In the genomic region with DNA sequence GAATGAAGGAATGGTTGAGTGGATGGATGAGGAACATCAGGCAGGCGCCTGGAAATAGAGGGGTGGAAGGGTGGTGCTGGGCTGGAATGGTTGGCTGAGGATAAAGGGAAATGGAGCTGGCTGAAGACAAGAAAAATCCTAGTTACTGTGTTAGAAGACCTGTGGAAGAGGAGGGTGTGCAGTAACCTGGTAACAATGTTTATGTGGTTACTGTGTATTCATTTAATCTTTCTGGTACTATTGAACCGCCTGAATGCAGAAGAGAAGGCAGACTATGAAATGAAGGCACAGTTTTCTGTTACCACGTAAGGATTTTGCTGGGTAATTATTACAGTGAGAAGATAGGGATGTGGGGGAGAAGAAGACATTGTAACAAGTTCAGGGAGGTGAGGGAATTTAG, we compare ENCODE assay signal across 21 cellular contexts.
DNase-seq lines count a peak whose midpoint lies in the region; ATAC-seq, FAIRE-seq and TF ChIP-seq lines count a peak whose summit lies in the region.
"Had no signal": no experiment of that assay in that cellular context is flagged by ENCODE, and none has a peak within 500 bp of the region (broad histone marks: within the 10 kb centered on the region; RNA-seq: fewer than 3 reads in every experiment).

No MANE protein-coding gene starts in this region.

- FAIRE-seq in H1 (lab: Jason Lieb, UNC) = no peak
- FAIRE-seq: RCC 7860, small intestine, TTC549 had no signal

- no peak overlapping the region for H3K4me3 ChIP-seq in H1 (ENCODE audit: extremely low read depth in 1 of 4, insufficient read depth in 2 of 4, low read depth in 3 of 4, low read length in 4 of 4)
- no peak overlapping the region for H3K4me3 ChIP-seq in HAP-1
- H3K4me3 ChIP-seq: adrenal gland, prostate gland had no signal

- no peak for DNase-seq in activated CD4-positive, alpha-beta T cell treated with anti-CD3 and anti-CD28 coated beads for 36 hours
- no peak for DNase-seq in activated CD4-positive, alpha-beta T cell treated with anti-CD3 and anti-CD28 coated beads, Interleukin-2, amount 50 U/mL, for 4 hours
- peak; percentile 12 for DNase-seq in RPMI8226
- no peak for DNase-seq in H1 (ENCODE audit: low read depth in 1 of 2, low spot score in 2 of 2)
- DNase-seq in progenitor cell of endocrine pancreas (ENCODE audit: low spot score, unreplicated experiment) = no peak
- no peak for DNase-seq in HAP-1 (ENCODE audit: low spot score in 2 of 2)
- no peak for DNase-seq in HK-2 (ENCODE audit: unreplicated experiment)
- no peak for DNase-seq in erythroblast (lab: John Stamatoyannopoulos, UW)
- DNase-seq: activated T-cell treated with anti-CD3 and anti-CD28 coated beads, Interleukin-2, amount 50 U/mL, for 4 hours; adrenal gland; cerebellar nuclear complex; DMS79 treated with DMSO at 0.1 percent for 48 hours; KG1; NCI-H1048; NCI-H2107; small intestine had no signal

- no peak for TF ChIP-seq EP300 in H1 (IDR thresholded peaks at IDR 0.05; ENCODE audit: borderline replicate concordance in 1 of 2, low read depth in 2 of 2, low read length in 2 of 2)

- no peak overlapping the region for H3K4me3 Mint-ChIP-seq in activated CD4-positive, alpha-beta T cell treated with anti-CD3 and anti-CD28 coated beads for 36 hours
- no peak overlapping the region for H3K4me3 Mint-ChIP-seq in progenitor cell of endocrine pancreas (ENCODE audit: low read depth)
- H3K4me3 Mint-ChIP-seq: activated T-cell treated with anti-CD3 and anti-CD28 coated beads, Interleukin-2, amount 50 U/mL, for 4 hours; nephron had no signal

- in situ Hi-C loops in HAP-1 (cut with MboI; ENCODE audit: low sequenced_read_pairs) = no loop called here

- H2BK12ac ChIP-seq in H1 (ENCODE audit: low read depth, low read length) = 0 out of 2 replicates have a peak overlapping the region, but pooled peaks have one; percentile 41

- H3K9me3 ChIP-seq in H1 (ENCODE audit: insufficient read depth in 2 of 2, low read depth in 1 of 2, low read length in 1 of 2) = no peaks in the 10 kb centered on the region
- H3K9me3 ChIP-seq in HAP-1 = no peaks in the 10 kb centered on the region
- H3K9me3 ChIP-seq: adrenal gland, prostate gland had no signal

- peak overlapping the region; percentile 51 for H3K27ac Mint-ChIP-seq in activated CD4-positive, alpha-beta T cell treated with anti-CD3 and anti-CD28 coated beads for 36 hours
- H3K27ac Mint-ChIP-seq in progenitor cell of endocrine pancreas = peak overlapping the region; percentile 7
- H3K27ac Mint-ChIP-seq: nephron had no signal

- no peak overlapping the region for H4K5ac ChIP-seq in H1 (ENCODE audit: insufficient read length, low read depth, low read length)

- no peak overlapping the region for H2BK5ac ChIP-seq in H1 (ENCODE audit: low read depth, low read length)

- H3K18ac ChIP-seq in H1 (ENCODE audit: extremely low read depth, low read length) = peak overlapping the region; percentile 7; the same call in 1 of the 2 replicates

- H3K56ac ChIP-seq in H1 (replicated peaks; ENCODE audit: insufficient read length, low read depth, low read length) = no peak overlapping the region

- POLR2A ChIA-PET in activated CD4-positive, alpha-beta T cell treated with anti-CD3 and anti-CD28 coated beads for 36 hours (lab: Charles Lee) = no interaction called here
- POLR2A ChIA-PET in H1 (lab: Charles Lee; ENCODE audit: partially characterized antibody) = interaction anchor here (0.6 to 1.5 kb wide), 3 partner anchors 9 to 17 kb away, joined by 3 to 4 read pairs (median 3); no protein-coding TSS in a partner anchor

- no peak overlapping the region for H2BK15ac ChIP-seq in H1 (ENCODE audit: low read length)

- CTCF ChIA-PET in activated CD4-positive, alpha-beta T cell treated with anti-CD3 and anti-CD28 coated beads for 36 hours (lab: Charles Lee) = no interaction called here
- CTCF ChIA-PET in H1 (lab: Charles Lee; ENCODE audit: partially characterized antibody) = interaction anchor here (0.8 to 1.5 kb wide), 5 partner anchors 13 to 268 kb away, joined by 3 to 4 read pairs (median 3); no protein-coding TSS in a partner anchor

- no peaks in the 10 kb centered on the region for H3K27me3 Mint-ChIP-seq in activated CD4-positive, alpha-beta T cell treated with anti-CD3 and anti-CD28 coated beads for 36 hours
- H3K27me3 Mint-ChIP-seq in progenitor cell of endocrine pancreas = no peaks in the 10 kb centered on the region

- no peak overlapping the region for H3K9ac ChIP-seq in H1 (replicated peaks in 1 of 4; ENCODE audit: extremely low read depth in 1 of 4, low read depth in 3 of 4, low read length in 3 of 4)

- H3K36me3 Mint-ChIP-seq in activated CD4-positive, alpha-beta T cell treated with anti-CD3 and anti-CD28 coated beads for 36 hours (ENCODE audit: low read depth) = peaks cover 21% of the 10 kb centered on the region
- H3K36me3 Mint-ChIP-seq in progenitor cell of endocrine pancreas (ENCODE audit: insufficient read depth) = peaks cover 6% of the 10 kb centered on the region

- no peak overlapping the region for H3K14ac ChIP-seq in H1 (ENCODE audit: insufficient read length)

- H3K27ac ChIP-seq in H1 (ENCODE audit: low read depth, low read length) = no peak overlapping the region
- H3K27ac ChIP-seq: adrenal gland, foreskin keratinocyte, prostate gland had no signal

- peaks cover 0 to 85% of the 10 kb centered on the region in 2 experiments; a peak in 3 of 4 replicates for H3K79me2 ChIP-seq in H1 (ENCODE audit: control insufficient read depth in 1 of 2, insufficient read depth in 2 of 2, low read length in 2 of 2)

- peak overlapping the region; percentile 2 for H4K91ac ChIP-seq in H1 (replicated peaks; ENCODE audit: insufficient read length, low read length)

- peak overlapping the region; percentile 55 for H2BK20ac ChIP-seq in H1 (ENCODE audit: low read length)

- no peaks in the 10 kb centered on the region for H3K9me3 Mint-ChIP-seq in activated CD4-positive, alpha-beta T cell treated with anti-CD3 and anti-CD28 coated beads for 36 hours (ENCODE audit: low read depth)
- H3K9me3 Mint-ChIP-seq in progenitor cell of endocrine pancreas (ENCODE audit: low read depth) = no peaks in the 10 kb centered on the region
- H3K9me3 Mint-ChIP-seq: activated T-cell treated with anti-CD3 and anti-CD28 coated beads, Interleukin-2, amount 50 U/mL, for 4 hours; nephron had no signal

- H3K36me3 ChIP-seq in H1 (ENCODE audit: control insufficient read depth in 2 of 4, insufficient read depth in 4 of 4, low read length in 3 of 4) (no peaks in the 10 kb centered on the region), HAP-1 (replicated peaks) (no peaks in the 10 kb centered on the region)
- H3K36me3 ChIP-seq: adrenal gland, prostate gland had no signal

- no peak overlapping the region for H3K4me2 ChIP-seq in H1 (ENCODE audit: insufficient read depth in 1 of 2, low read depth in 2 of 2, low read length in 2 of 2)

- H3K27me3 ChIP-seq in H1 (replicated peaks in 1 of 4; ENCODE audit: control insufficient read depth in 3 of 4, extremely low read depth in 1 of 4, insufficient read depth in 3 of 4, low read length in 3 of 4) = no peaks in the 10 kb centered on the region
- H3K27me3 ChIP-seq in HAP-1 (ENCODE audit: low read depth) = no peaks in the 10 kb centered on the region
- H3K27me3 ChIP-seq: adrenal gland, foreskin keratinocyte had no signal

- intact Hi-C loops in activated CD4-positive, alpha-beta T cell treated with anti-CD3 and anti-CD28 coated beads for 36 hours (cut with DNase I, micrococcal nuclease) = no loop called here

- H2AK5ac ChIP-seq in H1 (ENCODE audit: low read depth, low read length) = 0 out of 2 replicates have a peak overlapping the region, but pooled peaks have one; percentile 16

- peaks cover 4 to 27% (median 23%) of the 10 kb centered on the region in 4 experiments for H3K4me1 ChIP-seq in H1 (replicated peaks in 1 of 4; ENCODE audit: control insufficient read depth in 3 of 4, insufficient read depth in 4 of 4, low read length in 3 of 4)
- peaks cover 2% of the 10 kb centered on the region for H3K4me1 ChIP-seq in HAP-1
- H3K4me1 ChIP-seq: prostate gland had no signal

- 91% methylated on average over 3 of the region's 3 CpGs; no CpG with 5 or more reads in 1 of the 2 experiments for WGBS in H1 (ENCODE audit: extremely low coverage in 1 of 2, insufficient coverage in 1 of 2, insufficient read length in 1 of 2, insufficient replicate concordance in 2 of 2, low coverage in 1 of 2, low lambda C conversion rate in 2 of 2, missing lambda C conversion rate in 1 of 2), 2 experiments

- no peak overlapping the region for H3K4ac ChIP-seq in H1 (replicated peaks; ENCODE audit: insufficient read length, low read depth, low read length)

- ATAC-seq in activated CD4-positive, alpha-beta T cell treated with anti-CD3 and anti-CD28 coated beads for 36 hours = peak; percentile 18
- ATAC-seq: activated T-cell treated with anti-CD3 and anti-CD28 coated beads, Interleukin-2, amount 50 U/mL, for 4 hours had no signal

- no peak for TF ChIP-seq RAD21 in H1 (IDR thresholded peaks at IDR 0.05 in 1 of 2, conservative IDR thresholded peaks at IDR 0.05 in 1 of 2; ENCODE audit: low read depth in 2 of 2, low read length in 2 of 2)

- H3K23me2 ChIP-seq in H1 (ENCODE audit: low read depth, low read length) = no peaks in the 10 kb centered on the region; the same call in 1 of the 2 replicates

- H3K79me1 ChIP-seq in H1 (ENCODE audit: low read depth, low read length) = peaks cover 18% of the 10 kb centered on the region; the same call in 1 of the 2 replicates

- TF ChIP-seq CTCF in H1 (IDR thresholded peaks at IDR 0.05; ENCODE audit: control extremely low read depth in 1 of 3, insufficient read depth in 1 of 3, low read depth in 1 of 3, low read length in 3 of 3) (no peak), progenitor cell of endocrine pancreas (IDR thresholded peaks at IDR 0.05; ENCODE audit: unreplicated experiment) (no peak)

- no peak overlapping the region for H3K23ac ChIP-seq in H1 (ENCODE audit: insufficient read length)

- no peak overlapping the region for H4K8ac ChIP-seq in H1 (ENCODE audit: extremely low read depth, insufficient read depth, low read length)

- H3K4me1 Mint-ChIP-seq in activated CD4-positive, alpha-beta T cell treated with anti-CD3 and anti-CD28 coated beads for 36 hours = peaks cover 89% of the 10 kb centered on the region
- peaks cover 50% of the 10 kb centered on the region for H3K4me1 Mint-ChIP-seq in progenitor cell of endocrine pancreas (ENCODE audit: low read depth)

- H2AFZ ChIP-seq in H1 (ENCODE audit: low read length) = no peak overlapping the region

- H2BK120ac ChIP-seq in H1 (replicated peaks; ENCODE audit: low read depth, low read length) = no peak overlapping the region

- H4K20me1 ChIP-seq in H1 (replicated peaks in 1 of 2; ENCODE audit: control insufficient read depth in 1 of 2, insufficient read depth in 2 of 2, low read length in 2 of 2) = peaks cover 4% of the 10 kb centered on the region in 2 experiments

- no peak for TF ChIP-seq POLR2A in H1 (IDR thresholded peaks at IDR 0.05; ENCODE audit: control extremely low read depth in 1 of 2, low read depth in 2 of 2, low read length in 2 of 2)
- no peak for TF ChIP-seq POLR2A in erythroblast (IDR thresholded peaks at IDR 0.05; ENCODE audit: low read length)

TF ChIP-seq in H1, 55 proteins besides CTCF, POLR2A, EP300 and RAD21 (continues in another document):
- TF ChIP-seq FOSL1 (IDR thresholded peaks at IDR 0.05; ENCODE audit: insufficient read depth, low read depth, low read length) (no peak), CHD2 (IDR thresholded peaks at IDR 0.05; ENCODE audit: low read length) (no peak), CBX5 (IDR thresholded peaks at IDR 0.05; ENCODE audit: low read depth, low read length) (no peak), ASH2L (IDR thresholded peaks at IDR 0.05; ENCODE audit: low read length) (no peak)
